Comparison of ENCODE assay signal across 18 cellular contexts in the genomic region with DNA sequence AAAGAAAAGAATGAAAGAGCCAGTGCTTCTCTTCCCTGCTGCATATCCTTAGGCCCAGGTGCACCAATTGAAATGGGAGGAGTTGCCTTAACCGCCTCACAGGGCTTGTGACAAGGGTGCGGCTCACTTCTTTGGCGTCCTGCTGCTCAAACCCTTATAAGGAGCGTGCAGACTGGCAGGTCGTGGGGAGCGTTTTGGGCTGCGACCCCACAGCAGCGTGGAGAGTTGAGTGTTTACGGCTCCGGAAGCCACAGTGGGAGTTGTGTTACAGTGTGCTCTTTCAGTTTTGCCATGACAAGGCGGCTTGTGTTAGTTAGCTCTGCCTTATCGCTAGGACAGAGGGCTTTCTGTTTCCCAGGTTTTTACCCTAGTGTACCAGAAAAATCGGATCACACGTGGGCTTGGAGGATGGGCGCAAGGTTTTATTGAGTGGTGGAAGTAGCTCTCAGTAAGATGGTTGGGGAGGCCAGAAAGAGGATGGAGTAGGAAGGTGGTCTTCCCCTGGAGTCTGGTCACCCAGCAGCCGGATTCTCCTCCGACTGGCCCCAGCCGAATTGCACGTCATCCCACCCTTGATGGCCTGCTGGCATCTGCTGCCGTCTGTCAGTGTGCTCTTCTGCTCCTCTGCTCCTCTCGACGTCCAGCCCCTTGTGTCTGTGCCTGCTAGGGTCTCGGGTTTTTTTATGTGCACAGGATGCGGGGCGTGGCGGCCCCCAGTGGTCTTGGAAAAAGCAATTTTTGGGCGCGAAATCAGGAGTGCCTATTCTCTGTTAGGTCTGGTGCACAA.
DNase-seq lines count a peak whose midpoint lies in the region; ATAC-seq, FAIRE-seq and TF ChIP-seq lines count a peak whose summit lies in the region.
"Had no signal": no experiment of that assay in that cellular context is flagged by ENCODE, and none has a peak within 500 bp of the region (broad histone marks: within the 10 kb centered on the region; RNA-seq: fewer than 3 reads in every experiment).

No MANE protein-coding gene starts in this region.

- no peak for FAIRE-seq in HepG2 (lab: Jason Lieb, UNC)
- FAIRE-seq in urothelium cell line (lab: Jason Lieb, UNC): no peak
- FAIRE-seq: islet of Langerhans had no signal

- TF ChIP-seq RAD21 in HepG2 (CRISPR knock-in tag; IDR thresholded peaks at IDR 0.05): no peak

- no peak overlapping the region for H3K9ac ChIP-seq in HepG2 (ENCODE audit: insufficient read depth, low read depth, low read length)
- H3K9ac ChIP-seq: KMS-11 had no signal

- TF ChIP-seq EP300 in HepG2 (IDR thresholded peaks at IDR 0.05; ENCODE audit: low read depth in 2 of 2, low read length in 2 of 2) (no peak), HepG2 (CRISPR knock-in tag; IDR thresholded peaks at IDR 0.05; ENCODE audit: borderline replicate concordance) (no peak)

- no peaks in the 10 kb centered on the region for H4K20me1 ChIP-seq in HepG2 (ENCODE audit: insufficient read depth, low read length)

- peak; percentile 72 for DNase-seq in activated CD8-positive, alpha-beta memory T cell treated with anti-CD3 and anti-CD28 coated beads, Interleukin-2, amount 10 ng/mL, durations not matched to agents 7 days and 5 days
- DNase-seq in activated CD8-positive, alpha-beta memory T cell treated with anti-CD3 and anti-CD28 coated beads, Interleukin-2, amount 50 U/mL, for 48 hours: no peak
- DNase-seq in activated naive CD8-positive, alpha-beta T cell treated with anti-CD3 and anti-CD28 coated beads, Interleukin-2, amount 10 ng/mL, durations not matched to agents 7 days and 5 days: peak; percentile 29
- no peak for DNase-seq in HepG2 (ENCODE audit: low spot score)
- DNase-seq in urothelium cell line (ENCODE audit: low spot score): peak; percentile 3
- no peak for DNase-seq in NCI-H345 treated with DMSO at 0.1 percent for 48 hours (lab: John Stamatoyannopoulos, UW; ENCODE audit: unreplicated experiment)
- DNase-seq in T1000 (lab: John Stamatoyannopoulos, UW): no peak
- DNase-seq: activated CD4-positive, alpha-beta T cell treated with anti-CD3 and anti-CD28 coated beads, Interleukin-2, amount 50 U/mL, for 48 hours; activated naive CD4-positive, alpha-beta T cell treated with anti-CD3 and anti-CD28 coated beads for 36 hours; central memory CD4-positive, alpha-beta T cell; NCI-H2107; nephron progenitor cell; PC-9; tibial artery had no signal

- H3K9me3 ChIP-seq in HepG2 (ENCODE audit: low read length): no peaks in the 10 kb centered on the region
- H3K9me3 ChIP-seq: tibial artery had no signal

- no peak for TF ChIP-seq CTCF in HepG2 (CRISPR knock-in tag; IDR thresholded peaks at IDR 0.05)

- no peaks in the 10 kb centered on the region for H3K36me3 Mint-ChIP-seq in activated CD8-positive, alpha-beta memory T cell treated with anti-CD3 and anti-CD28 coated beads, Interleukin-2, amount 10 ng/mL, durations not matched to agents 7 days and 5 days
- no peaks in the 10 kb centered on the region for H3K36me3 Mint-ChIP-seq in activated naive CD8-positive, alpha-beta T cell treated with anti-CD3 and anti-CD28 coated beads, Interleukin-2, amount 10 ng/mL, durations not matched to agents 7 days and 5 days

- no peak for TF ChIP-seq POLR2A in HepG2 (IDR thresholded peaks at IDR 0.05; ENCODE audit: insufficient read depth in 1 of 2, low read depth in 2 of 2, low read length in 2 of 2)

- peak overlapping the region; percentile 40 for H3K4me2 ChIP-seq in HepG2 (ENCODE audit: low read depth, low read length)
- H3K4me2 ChIP-seq: KMS-11, PC-9 had no signal

- peak; percentile 96 for ATAC-seq in activated CD8-positive, alpha-beta memory T cell treated with anti-CD3 and anti-CD28 coated beads, Interleukin-2, amount 10 ng/mL, durations not matched to agents 7 days and 5 days
- peak; percentile 93 for ATAC-seq in activated naive CD8-positive, alpha-beta T cell treated with anti-CD3 and anti-CD28 coated beads, Interleukin-2, amount 10 ng/mL, durations not matched to agents 7 days and 5 days (ENCODE audit: low read depth)
- ATAC-seq in HepG2 (peak; percentile 69), HG03280 (IDR thresholded peaks at IDR 0.05; ENCODE audit: unreplicated experiment) (no peak)

- H3K4me1 ChIP-seq in HepG2 (ENCODE audit: insufficient read depth, low read length): no peaks in the 10 kb centered on the region
- H3K4me1 ChIP-seq: tibial artery had no signal

- intact Hi-C loops in HepG2 (cut with micrococcal nuclease; ENCODE audit: unreplicated experiment): no loop called here

- peak overlapping the region; percentile 79 for H3K27ac Mint-ChIP-seq in activated CD8-positive, alpha-beta memory T cell treated with anti-CD3 and anti-CD28 coated beads, Interleukin-2, amount 10 ng/mL, durations not matched to agents 7 days and 5 days
- H3K27ac Mint-ChIP-seq in activated naive CD8-positive, alpha-beta T cell treated with anti-CD3 and anti-CD28 coated beads, Interleukin-2, amount 10 ng/mL, durations not matched to agents 7 days and 5 days: peak overlapping the region; percentile 32
- H3K27ac Mint-ChIP-seq: activated naive CD4-positive, alpha-beta T cell treated with anti-CD3 and anti-CD28 coated beads for 36 hours; nephron progenitor cell; T-helper 1 cell treated with Interleukin-12 subunit alpha and Interleukin-12 subunit beta and Interleukin-4 antibody, amounts not matched to agents 30 μg/mL and 1 μg/mL, for 36 hours had no signal

- no TSS peak for BruUV-seq in HepG2 (replicated peaks; lab: Mats Ljungman, UMichigan)

- H2AFZ ChIP-seq in HepG2 (ENCODE audit: low read length): no peak overlapping the region
- H2AFZ ChIP-seq: PC-9 had no signal

- POLR2A ChIA-PET in activated naive CD8-positive, alpha-beta T cell treated with anti-CD3 and anti-CD28 coated beads, Interleukin-2, amount 10 ng/mL, durations not matched to agents 7 days and 5 days (lab: Charles Lee): no interaction called here
- POLR2A ChIA-PET in HepG2 (lab: Yijun Ruan, JAX): no interaction called here

- in situ Hi-C loops in HepG2 (cut with HindIII; ENCODE audit: extremely low pct_ligation_motif_present, low pct_unique_long_range_greater_than_20kb): no loop called here

- 21% methylated on average over 16 of the region's 28 CpGs for WGBS in HepG2 (ENCODE audit: low lambda C conversion rate)

- H3K27me3 ChIP-seq in HepG2 (ENCODE audit: control insufficient read depth in 1 of 2, insufficient read depth in 2 of 2, low read length in 2 of 2): no peaks in the 10 kb centered on the region
- H3K27me3 ChIP-seq: tibial artery had no signal

- no peak overlapping the region; a peak in 1 of 6 replicates for H3K4me3 ChIP-seq in HepG2 (replicated peaks in 1 of 3; ENCODE audit: insufficient read depth in 1 of 3, low read depth in 2 of 3, low read length in 3 of 3)
- H3K4me3 ChIP-seq: PC-9, tibial artery had no signal

- no peak overlapping the region for H3K27ac ChIP-seq in HepG2 (ENCODE audit: extremely low read length, insufficient read depth, low read length)
- H3K27ac ChIP-seq: KMS-11, PC-9, tibial artery had no signal

- H3K9me3 Mint-ChIP-seq in activated CD8-positive, alpha-beta memory T cell treated with anti-CD3 and anti-CD28 coated beads, Interleukin-2, amount 10 ng/mL, durations not matched to agents 7 days and 5 days (ENCODE audit: low read depth): peaks cover 2% of the 10 kb centered on the region
- H3K9me3 Mint-ChIP-seq in activated naive CD8-positive, alpha-beta T cell treated with anti-CD3 and anti-CD28 coated beads, Interleukin-2, amount 10 ng/mL, durations not matched to agents 7 days and 5 days: no peaks in the 10 kb centered on the region
- H3K9me3 Mint-ChIP-seq: activated naive CD4-positive, alpha-beta T cell treated with anti-CD3 and anti-CD28 coated beads for 36 hours; nephron progenitor cell had no signal

- no peaks in the 10 kb centered on the region for H3K36me3 ChIP-seq in HepG2 (replicated peaks in 1 of 2; ENCODE audit: control insufficient read depth in 1 of 2, insufficient read depth in 2 of 2, low read length in 2 of 2)
- H3K36me3 ChIP-seq: tibial artery had no signal

- CTCF ChIA-PET in activated CD8-positive, alpha-beta memory T cell treated with anti-CD3 and anti-CD28 coated beads, Interleukin-2, amount 10 ng/mL, durations not matched to agents 7 days and 5 days (lab: Charles Lee): no interaction called here
- CTCF ChIA-PET in HepG2 (lab: Yijun Ruan, JAX; ENCODE audit: low intra/inter-chr PET ratio, low total read pairs): no interaction called here

- peak overlapping the region; percentile 62 for H3K4me3 Mint-ChIP-seq in activated CD8-positive, alpha-beta memory T cell treated with anti-CD3 and anti-CD28 coated beads, Interleukin-2, amount 10 ng/mL, durations not matched to agents 7 days and 5 days
- peak overlapping the region; percentile 61 for H3K4me3 Mint-ChIP-seq in activated naive CD8-positive, alpha-beta T cell treated with anti-CD3 and anti-CD28 coated beads, Interleukin-2, amount 10 ng/mL, durations not matched to agents 7 days and 5 days
- H3K4me3 Mint-ChIP-seq: activated naive CD4-positive, alpha-beta T cell treated with anti-CD3 and anti-CD28 coated beads for 36 hours; nephron progenitor cell; T-helper 1 cell treated with Interleukin-12 subunit alpha and Interleukin-12 subunit beta and Interleukin-4 antibody, amounts not matched to agents 30 μg/mL and 1 μg/mL, for 36 hours had no signal

- no peaks in the 10 kb centered on the region for H3K27me3 Mint-ChIP-seq in activated CD8-positive, alpha-beta memory T cell treated with anti-CD3 and anti-CD28 coated beads, Interleukin-2, amount 10 ng/mL, durations not matched to agents 7 days and 5 days
- H3K27me3 Mint-ChIP-seq in activated naive CD8-positive, alpha-beta T cell treated with anti-CD3 and anti-CD28 coated beads, Interleukin-2, amount 10 ng/mL, durations not matched to agents 7 days and 5 days: no peaks in the 10 kb centered on the region

- no peaks in the 10 kb centered on the region for H3K79me2 ChIP-seq in HepG2 (ENCODE audit: insufficient read depth, low read length)

- H3K4me1 Mint-ChIP-seq in activated CD8-positive, alpha-beta memory T cell treated with anti-CD3 and anti-CD28 coated beads, Interleukin-2, amount 10 ng/mL, durations not matched to agents 7 days and 5 days: peaks cover 3% of the 10 kb centered on the region
- H3K4me1 Mint-ChIP-seq in activated naive CD8-positive, alpha-beta T cell treated with anti-CD3 and anti-CD28 coated beads, Interleukin-2, amount 10 ng/mL, durations not matched to agents 7 days and 5 days: peaks cover 2% of the 10 kb centered on the region
- H3K4me1 Mint-ChIP-seq: nephron progenitor cell had no signal

TF ChIP-seq in HepG2, 621 proteins besides CTCF, POLR2A, EP300 and RAD21 (continues in another document):
- TF ChIP-seq ZNF17 (CRISPR knock-in tag; IDR thresholded peaks at IDR 0.05): no peak
- no peak for TF ChIP-seq TRIM24 (CRISPR knock-in tag; IDR thresholded peaks at IDR 0.05)
- TF ChIP-seq ARNT2 (CRISPR knock-in tag; IDR thresholded peaks at IDR 0.05; ENCODE audit: low read depth): no peak
- TF ChIP-seq KLF12 (CRISPR knock-in tag; IDR thresholded peaks at IDR 0.05; ENCODE audit: borderline replicate concordance): no peak
- TF ChIP-seq TOPORS (CRISPR knock-in tag; IDR thresholded peaks at IDR 0.05): no peak
- no peak for TF ChIP-seq TAF15 (IDR thresholded peaks at IDR 0.05; ENCODE audit: low read depth, low read length, poor library complexity, severe bottlenecking)
- no peak for TF ChIP-seq FOXO1 (CRISPR knock-in tag; IDR thresholded peaks at IDR 0.05)

Comparison
In these comparisons a context has a peak if more than half of its experiments do, and no peak if none do; other contexts are left out.
1. DNase-seq: peak in activated CD8-positive, alpha-beta memory T cell treated with anti-CD3 and anti-CD28 coated beads, Interleukin-2, amount 10 ng/mL, durations not matched to agents 7 days and 5 days (single experiment), activated naive CD8-positive, alpha-beta T cell treated with anti-CD3 and anti-CD28 coated beads, Interleukin-2, amount 10 ng/mL, durations not matched to agents 7 days and 5 days (single experiment) and urothelium cell line (single experiment); none in activated CD8-positive, alpha-beta memory T cell treated with anti-CD3 and anti-CD28 coated beads, Interleukin-2, amount 50 U/mL, for 48 hours (single experiment), HepG2 (single experiment), NCI-H345 treated with DMSO at 0.1 percent for 48 hours (single experiment) and T1000 (single experiment).